ENCODE assay signal across 25 cellular contexts in genomic region chr6:11875325-11876109, GRCh38.
DNase-seq lines count a peak whose midpoint lies in the region; ATAC-seq, FAIRE-seq and TF ChIP-seq lines count a peak whose summit lies in the region.
"Had no signal": no experiment of that assay in that cellular context is flagged by ENCODE, and none has a peak within 500 bp of the region (broad histone marks: within the 10 kb centered on the region; RNA-seq: fewer than 3 reads in every experiment).

No MANE protein-coding gene starts in this region.

- no peak for TF ChIP-seq CTCF in GM12878 (IDR thresholded peaks at IDR 0.05 in 2 of 3, conservative IDR thresholded peaks at IDR 0.05 in 1 of 3; ENCODE audit: control insufficient read depth in 2 of 3, extremely low read depth in 1 of 3, insufficient read depth in 1 of 3, low read depth in 3 of 3, low read length in 3 of 3)
- TF ChIP-seq CTCF in thyroid gland (IDR thresholded peaks at IDR 0.05) = no peak
- TF ChIP-seq CTCF in mammary epithelial cell (conservative IDR thresholded peaks at IDR 0.05 in 1 of 2, IDR thresholded peaks at IDR 0.05 in 1 of 2; ENCODE audit: extremely low read depth in 1 of 2, insufficient read depth in 1 of 2, low read depth in 1 of 2, low read length in 2 of 2) = no peak

- POLR2A ChIA-PET in GM12878 (lab: Charles Lee) = interaction anchor here (0.7 to 3.5 kb wide), 7 partner anchors 21 to 153 kb away, joined by 3 to 13 read pairs (median 4); no protein-coding TSS in a partner anchor

- H3K4me1 Mint-ChIP-seq in activated naive CD8-positive, alpha-beta T cell treated with anti-CD3 and anti-CD28 coated beads, Interleukin-2, amount 50 U/mL, for 24 hours = no peaks in the 10 kb centered on the region
- peaks cover 3% of the 10 kb centered on the region for H3K4me1 Mint-ChIP-seq in activated naive CD8-positive, alpha-beta T cell treated with anti-CD3 and anti-CD28 coated beads for 36 hours
- H3K4me1 Mint-ChIP-seq: CD14-positive monocyte had no signal

- no peak for TF ChIP-seq EP300 in GM12878 (IDR thresholded peaks at IDR 0.05; ENCODE audit: borderline replicate concordance in 1 of 2, control insufficient read depth in 1 of 2, low read depth in 2 of 2, low read length in 2 of 2)

- TF ChIP-seq RAD21 in GM12878 (IDR thresholded peaks at IDR 0.05; ENCODE audit: insufficient read depth, low read depth, low read length) = no peak

- H3K36me3 ChIP-seq in GM12878 (ENCODE audit: control insufficient read depth in 2 of 2, insufficient read depth in 2 of 2, low read length in 1 of 2) (no peaks in the 10 kb centered on the region), neuronal stem cell (replicated peaks in 1 of 2; ENCODE audit: control insufficient read depth in 2 of 2, insufficient read depth in 2 of 2, low read length in 2 of 2) (no peaks in the 10 kb centered on the region), thyroid gland (no peaks in the 10 kb centered on the region), mammary epithelial cell (ENCODE audit: insufficient read depth, low read length) (no peaks in the 10 kb centered on the region)
- H3K36me3 ChIP-seq: BE2C had no signal

- in situ Hi-C loops in GM12878 (cut with MboI) (no loop called here), mammary epithelial cell (cut with MboI; ENCODE audit: low sequenced_read_pairs in 2 of 2) (no loop called here)

- H2AK5ac ChIP-seq in neuronal stem cell (ENCODE audit: low read depth, low read length) = no peak overlapping the region

- BruUV-seq in GM12878 (replicated peaks; lab: Mats Ljungman, UMichigan) (no TSS peak), mammary epithelial cell (replicated peaks; lab: Mats Ljungman, UMichigan) (no TSS peak)

- no peak overlapping the region for H3K18ac ChIP-seq in neuronal stem cell (ENCODE audit: low read length)

- H3K79me1 ChIP-seq in neuronal stem cell (ENCODE audit: low read depth, low read length) = no peaks in the 10 kb centered on the region

- H2BK120ac ChIP-seq in neuronal stem cell (ENCODE audit: low read depth, low read length) = no peak overlapping the region

- 93% methylated on average over 9 of the region's 9 CpGs for WGBS in GM12878 (ENCODE audit: insufficient coverage, insufficient replicate concordance, low lambda C conversion rate, missing lambda C conversion rate)
- WGBS in neuronal stem cell (ENCODE audit: extremely low coverage in 2 of 2, insufficient read length in 2 of 2, insufficient replicate concordance in 1 of 2), 2 donors = no CpG with 5 or more reads among the region's 9 CpGs
- 77 to 78% methylated on average over 9 of the region's 9 CpGs for WGBS in thyroid gland, 2 donors
- 92% methylated on average over 9 of the region's 9 CpGs for WGBS in mammary epithelial cell (ENCODE audit: low coverage, missing lambda C conversion rate)

- CTCF ChIA-PET in GM12878 (lab: Yijun Ruan, JAX) (interaction anchor here (0.7 to 1.6 kb wide), 10 partner anchors 10 to 162 kb away, joined by 3 to 7 read pairs (median 3); no protein-coding TSS in a partner anchor), mammary epithelial cell (lab: Charles Lee; ENCODE audit: low non-redundant PET) (no interaction called here)

- RAD21 ChIA-PET in GM12878 (lab: Charles Lee; ENCODE audit: unreplicated experiment) = interaction anchor here (0.7 to 3.2 kb wide), 11 partner anchors 21 to 163 kb away, joined by 3 to 16 read pairs (median 4); no protein-coding TSS in a partner anchor

- no peak overlapping the region for H2AFZ ChIP-seq in GM12878 (ENCODE audit: control insufficient read depth, low read depth, low read length)
- H2AFZ ChIP-seq in neuronal stem cell (ENCODE audit: low read length) = no peak overlapping the region
- H2AFZ ChIP-seq in mammary epithelial cell (ENCODE audit: low read depth, low read length) = no peak overlapping the region

- H3K27me3 ChIP-seq in GM12878 (replicated peaks in 1 of 2; ENCODE audit: control insufficient read depth in 2 of 2, insufficient read depth in 2 of 2, low read length in 1 of 2) = no peaks in the 10 kb centered on the region
- H3K27me3 ChIP-seq in neuronal stem cell (ENCODE audit: control insufficient read depth in 3 of 3, insufficient read depth in 3 of 3, low read depth in 1 of 3, low read length in 3 of 3) = no peaks in the 10 kb centered on the region
- no peaks in the 10 kb centered on the region for H3K27me3 ChIP-seq in thyroid gland
- no peaks in the 10 kb centered on the region for H3K27me3 ChIP-seq in mammary epithelial cell (ENCODE audit: insufficient read depth, low read length)
- H3K27me3 ChIP-seq: BE2C had no signal

- no peak overlapping the region for H4K91ac ChIP-seq in neuronal stem cell (ENCODE audit: low read depth, low read length, poor library complexity)

- H3K27ac ChIP-seq in GM12878 (ENCODE audit: control insufficient read depth, insufficient read depth) (0 out of 2 replicates have a peak overlapping the region, but pooled peaks have one; percentile 82), neuronal stem cell (replicated peaks; ENCODE audit: low read length) (peak overlapping the region; percentile 56), thyroid gland (no peak overlapping the region), mammary epithelial cell (ENCODE audit: insufficient read depth, low read depth, low read length) (no peak overlapping the region)

- H3K14ac ChIP-seq in neuronal stem cell (ENCODE audit: low read length) = no peak overlapping the region

- intact Hi-C loops in GM12878 (cut with micrococcal nuclease; ENCODE audit: unreplicated experiment) (loop anchor here (2.0 kb wide), 1 partner anchor 163 kb away; no protein-coding TSS in a partner anchor), thyroid gland (cut with DNase I) (no loop called here), mammary epithelial cell (cut with micrococcal nuclease) (no loop called here)

- no peak for DNase-seq in activated naive CD8-positive, alpha-beta T cell treated with anti-CD3 and anti-CD28 coated beads, Interleukin-2, amount 50 U/mL, for 24 hours
- DNase-seq in activated naive CD8-positive, alpha-beta T cell treated with anti-CD3 and anti-CD28 coated beads for 36 hours = no peak
- DNase-seq in GM12878 (ENCODE audit: low read depth, low spot score) (no peak), neuronal stem cell (ENCODE audit: low spot score) (peak; percentile 20), thyroid gland (peak; percentile 33 to 34), mammary epithelial cell (no peak), NCI-H1694 (lab: John Stamatoyannopoulos, UW) (no peak)
- DNase-seq: 8988T; ACHN; BE2C; Calu3; DMS153; H7; Kasumi-1; NCI-H1092 treated with DMSO at 0.1 percent for 48 hours; NCI-H1436; NCI-H187 treated with DMSO at 0.1 percent for 48 hours; NCI-H2171 treated with DMSO at 0.1 percent for 48 hours; NCI-H524; NCI-H748 treated with DMSO at 0.1 percent for 48 hours; NK-92 treated with Interleukin-12 subunit alpha and Interleukin-12 subunit beta, amount 100 ng/mL, for 24 hours; PC-3; SK-N-SH had no signal

- no peak overlapping the region for H2BK5ac ChIP-seq in neuronal stem cell (ENCODE audit: low read length)

- H3K23ac ChIP-seq in neuronal stem cell (ENCODE audit: low read depth, low read length, poor library complexity) = no peak overlapping the region

- H4K20me1 ChIP-seq in GM12878 (ENCODE audit: control insufficient read depth, insufficient read depth) (no peaks in the 10 kb centered on the region), mammary epithelial cell (ENCODE audit: insufficient read depth, low read length) (no peaks in the 10 kb centered on the region)

- H2BK15ac ChIP-seq in neuronal stem cell (ENCODE audit: low read length) = no peak overlapping the region

- peaks cover 12% of the 10 kb centered on the region for H3K9me3 Mint-ChIP-seq in activated naive CD8-positive, alpha-beta T cell treated with anti-CD3 and anti-CD28 coated beads, Interleukin-2, amount 50 U/mL, for 24 hours
- H3K9me3 Mint-ChIP-seq in activated naive CD8-positive, alpha-beta T cell treated with anti-CD3 and anti-CD28 coated beads for 36 hours = peaks cover 6% of the 10 kb centered on the region

- H3K4me2 ChIP-seq in GM12878 (ENCODE audit: control insufficient read depth, insufficient read depth) = no peak overlapping the region
- no peak overlapping the region for H3K4me2 ChIP-seq in neuronal stem cell (ENCODE audit: insufficient read depth, low read length, poor library complexity, severe bottlenecking)
- no peak overlapping the region for H3K4me2 ChIP-seq in mammary epithelial cell (ENCODE audit: insufficient read depth, low read depth, low read length)
- H3K4me2 ChIP-seq: SK-N-SH had no signal

- H3K79me2 ChIP-seq in GM12878 (ENCODE audit: control insufficient read depth, insufficient read depth, low read length) (no peaks in the 10 kb centered on the region), mammary epithelial cell (ENCODE audit: insufficient read depth, low read length) (no peaks in the 10 kb centered on the region)

- H3K36me3 Mint-ChIP-seq in activated naive CD8-positive, alpha-beta T cell treated with anti-CD3 and anti-CD28 coated beads, Interleukin-2, amount 50 U/mL, for 24 hours (ENCODE audit: low read depth) = peaks cover 5% of the 10 kb centered on the region
- H3K36me3 Mint-ChIP-seq in activated naive CD8-positive, alpha-beta T cell treated with anti-CD3 and anti-CD28 coated beads for 36 hours = no peaks in the 10 kb centered on the region
- H3K36me3 Mint-ChIP-seq: CD14-positive monocyte had no signal

- TF ChIP-seq POLR2A in GM12878 (IDR thresholded peaks at IDR 0.05; ENCODE audit: low read depth, low read length) (no peak), thyroid gland (IDR thresholded peaks at IDR 0.05) (no peak)

- peak overlapping the region; percentile 37 for H3K27ac Mint-ChIP-seq in activated naive CD8-positive, alpha-beta T cell treated with anti-CD3 and anti-CD28 coated beads, Interleukin-2, amount 50 U/mL, for 24 hours
- H3K27ac Mint-ChIP-seq in activated naive CD8-positive, alpha-beta T cell treated with anti-CD3 and anti-CD28 coated beads for 36 hours = no peak overlapping the region
- H3K27ac Mint-ChIP-seq: CD14-positive monocyte had no signal

- H3K4me3 ChIP-seq in GM12878 (no peak overlapping the region), neuronal stem cell (ENCODE audit: low read length in 2 of 2) (no peak overlapping the region), thyroid gland (replicated peaks in 1 of 3) (no peak overlapping the region), mammary epithelial cell (replicated peaks in 1 of 3; ENCODE audit: insufficient read depth in 1 of 3, low read depth in 2 of 3, low read length in 3 of 3) (no peak overlapping the region)

- FAIRE-seq in GM12878 (lab: Jason Lieb, UNC) = no peak

- peaks cover 7% of the 10 kb centered on the region; the same call in 2 of the 3 replicates for H3K9me3 ChIP-seq in GM12878 (replicated peaks; ENCODE audit: control insufficient read depth, insufficient read depth, low read length)
- H3K9me3 ChIP-seq in neuronal stem cell (replicated peaks in 1 of 2; ENCODE audit: control insufficient read depth in 2 of 2, insufficient read depth in 1 of 2, low read depth in 1 of 2, low read length in 2 of 2) = peaks cover 0 to 4% of the 10 kb centered on the region in 2 donors
- H3K9me3 ChIP-seq in thyroid gland = no peaks in the 10 kb centered on the region
- no peaks in the 10 kb centered on the region for H3K9me3 ChIP-seq in mammary epithelial cell (replicated peaks; ENCODE audit: insufficient read depth, low read length)
- H3K9me3 ChIP-seq: BE2C, SK-N-SH had no signal

- SMC1A ChIA-PET in GM12878 (lab: Charles Lee; ENCODE audit: uncharacterized antibody, unreplicated experiment) = interaction anchor here (0.8 to 5.1 kb wide), 27 partner anchors 9 to 416 kb away, joined by 3 to 44 read pairs (median 5); no protein-coding TSS in a partner anchor

- no peak overlapping the region for H3K4me3 Mint-ChIP-seq in activated naive CD8-positive, alpha-beta T cell treated with anti-CD3 and anti-CD28 coated beads, Interleukin-2, amount 50 U/mL, for 24 hours
- H3K4me3 Mint-ChIP-seq in activated naive CD8-positive, alpha-beta T cell treated with anti-CD3 and anti-CD28 coated beads for 36 hours = no peak overlapping the region
- H3K4me3 Mint-ChIP-seq: CD14-positive monocyte had no signal

- no peak for ATAC-seq in activated naive CD8-positive, alpha-beta T cell treated with anti-CD3 and anti-CD28 coated beads, Interleukin-2, amount 50 U/mL, for 24 hours
- ATAC-seq in GM12878 = no peak
- ATAC-seq in GM19395 (IDR thresholded peaks at IDR 0.05; ENCODE audit: unreplicated experiment) = no peak
- ATAC-seq: PC-3 had no signal

- H3K9ac ChIP-seq in GM12878 (ENCODE audit: control insufficient read depth, insufficient read depth, low read length) (no peak overlapping the region), neuronal stem cell (ENCODE audit: low read depth, low read length, poor library complexity) (no peak overlapping the region), mammary epithelial cell (ENCODE audit: insufficient read depth, low read length) (no peak overlapping the region)
- H3K9ac ChIP-seq: SK-N-SH had no signal

- no peak overlapping the region for H2BK12ac ChIP-seq in neuronal stem cell (ENCODE audit: low read length)

- no peak overlapping the region for H3K4ac ChIP-seq in neuronal stem cell (ENCODE audit: low read length)

- H4K8ac ChIP-seq in neuronal stem cell (ENCODE audit: low read depth, low read length) = no peak overlapping the region

- no peaks in the 10 kb centered on the region for H3K27me3 Mint-ChIP-seq in activated naive CD8-positive, alpha-beta T cell treated with anti-CD3 and anti-CD28 coated beads, Interleukin-2, amount 50 U/mL, for 24 hours
- peaks cover 4% of the 10 kb centered on the region for H3K27me3 Mint-ChIP-seq in activated naive CD8-positive, alpha-beta T cell treated with anti-CD3 and anti-CD28 coated beads for 36 hours

- dilution Hi-C loops in mammary epithelial cell (cut with HindIII; ENCODE audit: low sequenced_read_pairs) = loop anchor here (5.0 kb wide), 1 partner anchor 103 kb away; no protein-coding TSS in a partner anchor

- H3K4me1 ChIP-seq in GM12878 (ENCODE audit: control insufficient read depth, insufficient read depth, low read length) = peaks cover 19% of the 10 kb centered on the region
- peaks cover 0 to 11% of the 10 kb centered on the region in 2 donors for H3K4me1 ChIP-seq in neuronal stem cell (ENCODE audit: control insufficient read depth in 2 of 2, insufficient read depth in 1 of 2, low read depth in 1 of 2, low read length in 2 of 2)
- H3K4me1 ChIP-seq in thyroid gland = peaks cover 0 to 12% of the 10 kb centered on the region in 2 donors
- H3K4me1 ChIP-seq in mammary epithelial cell (ENCODE audit: insufficient read depth, low read length) = no peaks in the 10 kb centered on the region
- H3K4me1 ChIP-seq: BE2C had no signal

Comparison
In these comparisons a context has a peak if more than half of its experiments do, and no peak if none do; other contexts are left out.
1. DNase-seq: peak in neuronal stem cell (single experiment) and thyroid gland (2 of 2); none in activated naive CD8-positive, alpha-beta T cell treated with anti-CD3 and anti-CD28 coated beads, Interleukin-2, amount 50 U/mL, for 24 hours (single experiment), activated naive CD8-positive, alpha-beta T cell treated with anti-CD3 and anti-CD28 coated beads for 36 hours (single experiment), GM12878 (single experiment), mammary epithelial cell (single experiment) and NCI-H1694 (single experiment).
2. H3K27ac ChIP-seq: peak in GM12878 (single experiment) and neuronal stem cell (single experiment); none in thyroid gland (0 of 3) and mammary epithelial cell (single experiment).